ENCODE assay signal across 9 cellular contexts in the genomic region with DNA sequence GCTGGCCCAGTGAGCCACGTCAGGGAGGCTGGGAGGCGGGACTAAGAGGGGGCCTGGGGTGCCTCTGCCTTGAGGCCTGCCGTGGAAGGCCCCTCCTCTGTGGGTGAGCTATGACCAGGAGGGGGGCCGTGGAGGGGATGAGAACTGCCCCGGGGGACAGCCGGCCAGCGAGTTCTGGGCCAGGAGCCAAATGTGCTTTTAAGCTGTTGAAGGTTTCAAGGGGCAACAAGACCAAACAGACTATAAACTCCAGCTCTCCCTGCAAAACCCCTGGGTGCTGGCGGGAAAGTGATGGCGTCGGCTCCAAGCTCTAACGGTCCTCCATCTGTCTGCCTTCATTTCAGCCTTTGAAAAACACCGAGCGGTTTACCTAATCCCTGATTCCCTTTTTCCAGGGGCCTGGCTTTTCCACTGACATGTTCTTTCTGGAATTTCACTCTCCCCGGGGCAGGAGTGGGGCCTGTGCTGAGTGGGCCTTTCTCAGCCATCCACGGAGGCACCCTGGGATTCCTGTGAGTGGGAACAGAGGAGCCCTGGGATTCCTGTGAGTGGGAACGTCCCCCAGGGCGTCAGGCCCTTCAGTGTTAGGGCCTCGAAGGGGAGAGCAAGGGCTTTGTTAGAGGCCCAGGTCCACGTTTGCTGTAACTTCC.
DNase-seq lines count a peak whose midpoint lies in the region; ATAC-seq and TF ChIP-seq lines count a peak whose summit lies in the region.
"Had no signal": no experiment of that assay in that cellular context is flagged by ENCODE, and none has a peak within 500 bp of the region (broad histone marks: within the 10 kb centered on the region; RNA-seq: fewer than 3 reads in every experiment).

No MANE protein-coding gene starts in this region.

- H3K4me1 Mint-ChIP-seq in chondrocyte (ENCODE audit: low read depth): peaks cover 75% of the 10 kb centered on the region

- H2AFZ ChIP-seq in mammary epithelial cell (ENCODE audit: low read depth, low read length): no peak overlapping the region

- peak overlapping the region; percentile 40 to 80 for H3K27ac ChIP-seq in breast epithelium
- H3K27ac ChIP-seq in mammary epithelial cell (ENCODE audit: insufficient read depth, low read depth, low read length): no peak overlapping the region
- H3K27ac ChIP-seq in aorta (ENCODE audit: low read depth in 1 of 2, low read length in 2 of 2): peak overlapping the region; percentile 10 to 84

- no peaks in the 10 kb centered on the region for H3K79me2 ChIP-seq in mammary epithelial cell (ENCODE audit: insufficient read depth, low read length)

- no peaks in the 10 kb centered on the region for H3K27me3 Mint-ChIP-seq in chondrocyte (ENCODE audit: low read depth)

- in situ Hi-C loops in mammary epithelial cell (cut with MboI; ENCODE audit: low sequenced_read_pairs in 2 of 2): no loop called here

- H3K4me3 ChIP-seq in breast epithelium (no peak overlapping the region), mammary epithelial cell (replicated peaks in 1 of 3; ENCODE audit: insufficient read depth in 1 of 3, low read depth in 2 of 3, low read length in 3 of 3) (no peak overlapping the region), aorta (ENCODE audit: low read length in 2 of 2) (no peak overlapping the region)
- H3K4me3 ChIP-seq: A549 had no signal

- no peak overlapping the region for H3K9ac ChIP-seq in mammary epithelial cell (ENCODE audit: insufficient read depth, low read length)

- ATAC-seq in aorta (ENCODE audit: low FRiP score): peak; percentile 84

- H3K9me3 Mint-ChIP-seq in chondrocyte (ENCODE audit: low read depth): no peaks in the 10 kb centered on the region

- 65% methylated on average over 16 of the region's 19 CpGs for WGBS in mammary epithelial cell (ENCODE audit: low coverage, missing lambda C conversion rate)
- 3 to 6% methylated on average over 19 of the region's 19 CpGs for WGBS in aorta, 2 donors

- CTCF ChIA-PET in mammary epithelial cell (lab: Charles Lee; ENCODE audit: low non-redundant PET): no interaction called here

- dilution Hi-C loops in mammary epithelial cell (cut with HindIII; ENCODE audit: low sequenced_read_pairs): loop anchor here (5.0 to 10.0 kb wide), 2 partner anchors 55 to 62 kb away; partner anchors contain the start of gene COL5A1

- DNase-seq in breast epithelium (ENCODE audit: low spot score in 2 of 2) (peak in 1 of 2 donors; percentile 29), mammary epithelial cell (no peak), chondrocyte (ENCODE audit: low spot score) (no peak), lung microvascular endothelial cell (ENCODE audit: low read depth in 2 of 2) (peak; percentile 13 to 51), aorta (peak; percentile 88 to 94), OCI-M1 (lab: John Stamatoyannopoulos, UW) (no peak)
- no peak for DNase-seq in stimulated activated naive CD4-positive, alpha-beta T cell (lab: John Stamatoyannopoulos, UW)
- no peak for DNase-seq in activated effector memory CD4-positive, alpha-beta T cell treated with anti-CD3 and anti-CD28 coated beads, Interleukin-2, amount 50 U/mL, for 16 hours

- no peaks in the 10 kb centered on the region for H4K20me1 ChIP-seq in mammary epithelial cell (ENCODE audit: insufficient read depth, low read length)

- H3K27me3 ChIP-seq in breast epithelium (peaks cover 0 to 6% of the 10 kb centered on the region in 2 donors), mammary epithelial cell (ENCODE audit: insufficient read depth, low read length) (no peaks in the 10 kb centered on the region), aorta (ENCODE audit: control insufficient read depth in 1 of 2, insufficient read depth in 2 of 2, low read length in 1 of 2) (no peaks in the 10 kb centered on the region)

- no TSS peak for BruUV-seq in mammary epithelial cell (replicated peaks; lab: Mats Ljungman, UMichigan)

- H3K36me3 ChIP-seq in breast epithelium (no peaks in the 10 kb centered on the region), mammary epithelial cell (ENCODE audit: insufficient read depth, low read length) (no peaks in the 10 kb centered on the region), aorta (ENCODE audit: control insufficient read depth in 1 of 2, insufficient read depth in 2 of 2, low read length in 1 of 2) (no peaks in the 10 kb centered on the region)

- peak overlapping the region; percentile 93 for H3K27ac Mint-ChIP-seq in chondrocyte (ENCODE audit: unreplicated experiment)

- intact Hi-C loops in breast epithelium (cut with DNase I; ENCODE audit: low total_unique reads): no loop called here
- intact Hi-C loops in mammary epithelial cell (cut with micrococcal nuclease): no loop called here
- intact Hi-C loops in aorta (cut with DNase I): no loop called here

- TF ChIP-seq POLR2A in breast epithelium (IDR thresholded peaks at IDR 0.05): no peak

- no peak overlapping the region for H3K4me3 Mint-ChIP-seq in chondrocyte (ENCODE audit: unreplicated experiment)

- no peak for TF ChIP-seq CTCF in breast epithelium (IDR thresholded peaks at IDR 0.05)
- TF ChIP-seq CTCF in mammary epithelial cell (conservative IDR thresholded peaks at IDR 0.05 in 1 of 2, IDR thresholded peaks at IDR 0.05 in 1 of 2; ENCODE audit: extremely low read depth in 1 of 2, insufficient read depth in 1 of 2, low read depth in 1 of 2, low read length in 2 of 2): no peak
- no peak for TF ChIP-seq CTCF in chondrocyte (IDR thresholded peaks at IDR 0.05)

- H3K4me2 ChIP-seq in mammary epithelial cell (ENCODE audit: insufficient read depth, low read depth, low read length): no peak overlapping the region
- H3K4me2 ChIP-seq: A549 had no signal

- H3K9me3 ChIP-seq in breast epithelium: no peaks in the 10 kb centered on the region
- H3K9me3 ChIP-seq in mammary epithelial cell (replicated peaks; ENCODE audit: insufficient read depth, low read length): peaks cover 17% of the 10 kb centered on the region
- H3K9me3 ChIP-seq in aorta (ENCODE audit: control insufficient read depth, low read length): no peaks in the 10 kb centered on the region
- H3K9me3 ChIP-seq: A549 had no signal

- no peaks in the 10 kb centered on the region for H3K4me1 ChIP-seq in breast epithelium
- H3K4me1 ChIP-seq in mammary epithelial cell (ENCODE audit: insufficient read depth, low read length): no peaks in the 10 kb centered on the region
- no peaks in the 10 kb centered on the region for H3K4me1 ChIP-seq in aorta (ENCODE audit: control insufficient read depth in 1 of 2, insufficient read depth in 2 of 2, low read length in 2 of 2)

- peaks cover 36% of the 10 kb centered on the region for H3K36me3 Mint-ChIP-seq in chondrocyte (ENCODE audit: low read depth)

Comparison
In these comparisons a context has a peak if more than half of its experiments do, and no peak if none do; other contexts are left out.
1. DNase-seq: peak in lung microvascular endothelial cell (2 of 2) and aorta (2 of 2); none in mammary epithelial cell (single experiment), chondrocyte (single experiment), stimulated activated naive CD4-positive, alpha-beta T cell (0 of 6), OCI-M1 (single experiment) and activated effector memory CD4-positive, alpha-beta T cell treated with anti-CD3 and anti-CD28 coated beads, Interleukin-2, amount 50 U/mL, for 16 hours (single experiment).